Comparison of ENCODE assay signal across 21 cellular contexts in genomic region chr22:23232094-23232905, GRCh38. TPM values are rescaled to one million over a fixed set of nuclear protein-coding genes. Genes with fewer than 3 reads are reported as not detected.
DNase-seq lines count a peak whose midpoint lies in the region; ATAC-seq, FAIRE-seq and TF ChIP-seq lines count a peak whose summit lies in the region.
"Had no signal": no experiment of that assay in that cellular context is flagged by ENCODE, and none has a peak within 500 bp of the region (broad histone marks: within the 10 kb centered on the region; RNA-seq: fewer than 3 reads in every experiment).

No MANE protein-coding gene starts in this region.

- no peak overlapping the region for H3K4ac ChIP-seq in mesendoderm (ENCODE audit: low read depth, low read length)

- H3K9me3 ChIP-seq in BLaER1 (peaks cover 25% of the 10 kb centered on the region), kidney (ENCODE audit: control insufficient read depth in 1 of 2, low read length in 2 of 2) (peaks cover 0 to 4% of the 10 kb centered on the region in 2 donors)
- H3K9me3 ChIP-seq in CD4-positive, alpha-beta T cell (ENCODE audit: control insufficient read depth, low read length), result peaks cover 17% of the 10 kb centered on the region
- H3K9me3 ChIP-seq: psoas muscle had no signal

- peaks cover 40% of the 10 kb centered on the region for H3K79me1 ChIP-seq in mesendoderm (ENCODE audit: low read length)

- DNase-seq in CD4-positive, alpha-beta T cell, result no peak
- no peak for DNase-seq in activated naive CD8-positive, alpha-beta T cell treated with anti-CD3 and anti-CD28 coated beads, Interleukin-2, amount 50 U/mL, for 24 hours
- no peak for DNase-seq in mesendoderm
- DNase-seq in HTR-8/SVneo (ENCODE audit: insufficient read length, low spot score), result no peak
- no peak for DNase-seq in kidney
- DNase-seq: activated CD4-positive, alpha-beta T cell treated with anti-CD3 and anti-CD28 coated beads for 48 hours; activated gamma-delta T cell treated with Interleukin-2 at 50 U/mL for 16 hours; AML-193; gastrocnemius medialis; mesenchymal stem cell; MM.1S; NCI-H1436 treated with DMSO at 0.1 percent for 48 hours; psoas muscle; stimulated activated CD4-positive, alpha-beta T cell treated with anti-CD3 and anti-CD28 coated beads, Interleukin-1b, Interleukin-23, amount 100 ng/mL, for 48 hours; stimulated activated naive CD4-positive, alpha-beta T cell treated with Interleukin-2 at 50 U/mL for 16 hours had no signal

- no peak overlapping the region for H2AK5ac ChIP-seq in mesendoderm (ENCODE audit: low read length)

- peaks cover 73% of the 10 kb centered on the region for H3K4me1 ChIP-seq in BLaER1
- peaks cover 25% of the 10 kb centered on the region for H3K4me1 ChIP-seq in mesendoderm (ENCODE audit: control insufficient read depth, low read depth, low read length)
- H3K4me1 ChIP-seq in kidney (ENCODE audit: control insufficient read depth in 1 of 2, insufficient read depth in 1 of 2, low read depth in 1 of 2, low read length in 2 of 2), result peaks cover 7 to 23% of the 10 kb centered on the region in 2 donors

- CTCF ChIA-PET in CD4-positive, alpha-beta T cell (lab: Charles Lee), result no interaction called here

- H4K20me1 ChIP-seq in BLaER1, result peaks cover 100% of the 10 kb centered on the region

- H3K4me3 ChIP-seq in BLaER1 (no peak overlapping the region), mesendoderm (ENCODE audit: low read length) (no peak overlapping the region), kidney (ENCODE audit: low read length in 2 of 2) (no peak overlapping the region)
- H3K4me3 ChIP-seq: esophagus muscularis mucosa, gastrocnemius medialis, psoas muscle had no signal

- no peaks in the 10 kb centered on the region for H3K27me3 Mint-ChIP-seq in CD4-positive, alpha-beta T cell
- no peaks in the 10 kb centered on the region for H3K27me3 Mint-ChIP-seq in activated naive CD8-positive, alpha-beta T cell treated with anti-CD3 and anti-CD28 coated beads, Interleukin-2, amount 50 U/mL, for 24 hours

- intact Hi-C loops in CD4-positive, alpha-beta T cell (cut with DNase I, micrococcal nuclease), result no loop called here
- intact Hi-C loops in kidney (cut with DNase I), result no loop called here

- peaks cover 4% of the 10 kb centered on the region for H3K9me3 Mint-ChIP-seq in CD4-positive, alpha-beta T cell
- H3K9me3 Mint-ChIP-seq in activated naive CD8-positive, alpha-beta T cell treated with anti-CD3 and anti-CD28 coated beads, Interleukin-2, amount 50 U/mL, for 24 hours, result peaks cover 15% of the 10 kb centered on the region

- H3K56ac ChIP-seq in mesendoderm (ENCODE audit: low read length), result peak overlapping the region; percentile 73

- H3K9ac ChIP-seq in BLaER1, result peak overlapping the region; percentile 30; the same call in 1 of the 2 replicates
- H3K9ac ChIP-seq in mesendoderm (ENCODE audit: low read length), result no peak overlapping the region
- no peak overlapping the region for H3K9ac ChIP-seq in kidney (ENCODE audit: low read length in 2 of 2)

- no peak overlapping the region for H4K8ac ChIP-seq in mesendoderm (ENCODE audit: low read depth, low read length)

- H4K5ac ChIP-seq in mesendoderm (ENCODE audit: low read length), result no peak overlapping the region

- TF ChIP-seq CTCF in CD4-positive, alpha-beta T cell (IDR thresholded peaks at IDR 0.05), result no peak
- no peak for TF ChIP-seq CTCF in kidney (IDR thresholded peaks at IDR 0.05; ENCODE audit: borderline replicate concordance, extremely low read depth, insufficient read depth)

- peak overlapping the region; percentile 13 for H3K18ac ChIP-seq in mesendoderm (ENCODE audit: low read length)

- peak overlapping the region; percentile 20; the same call in 1 of the 2 replicates for H3K27ac ChIP-seq in BLaER1
- no peak overlapping the region for H3K27ac ChIP-seq in CD4-positive, alpha-beta T cell (ENCODE audit: low read depth, low read length)
- no peak overlapping the region for H3K27ac ChIP-seq in mesendoderm (ENCODE audit: low read depth, low read length)
- H3K27ac ChIP-seq in kidney (ENCODE audit: low read depth in 2 of 2, low read length in 2 of 2), result no peak overlapping the region
- H3K27ac ChIP-seq: gastrocnemius medialis, psoas muscle had no signal

- peaks cover 73% of the 10 kb centered on the region for H3K79me2 ChIP-seq in mesendoderm (ENCODE audit: control insufficient read depth, insufficient read depth, low read length)

- H3K27me3 ChIP-seq in BLaER1 (no peaks in the 10 kb centered on the region), mesendoderm (ENCODE audit: insufficient read depth, low read length, poor library complexity) (no peaks in the 10 kb centered on the region)
- H3K27me3 ChIP-seq in CD4-positive, alpha-beta T cell (ENCODE audit: control insufficient read depth, insufficient read depth, low read length), result no peaks in the 10 kb centered on the region
- H3K27me3 ChIP-seq: esophagus muscularis mucosa had no signal

- no peak overlapping the region for H3K23ac ChIP-seq in mesendoderm (ENCODE audit: low read length)

- peaks cover 33% of the 10 kb centered on the region for H3K36me3 Mint-ChIP-seq in CD4-positive, alpha-beta T cell (ENCODE audit: low read depth)
- H3K36me3 Mint-ChIP-seq in activated naive CD8-positive, alpha-beta T cell treated with anti-CD3 and anti-CD28 coated beads, Interleukin-2, amount 50 U/mL, for 24 hours (ENCODE audit: low read depth), result peaks cover 25% of the 10 kb centered on the region

- no peak overlapping the region for H2BK15ac ChIP-seq in mesendoderm (replicated peaks; ENCODE audit: low read depth)

- H3K4me2 ChIP-seq in BLaER1 (peak overlapping the region; percentile 53), mesendoderm (ENCODE audit: low read length) (no peak overlapping the region)

- H3K27ac Mint-ChIP-seq in CD4-positive, alpha-beta T cell, result peak overlapping the region; percentile 83
- peak overlapping the region; percentile 60 for H3K27ac Mint-ChIP-seq in activated naive CD8-positive, alpha-beta T cell treated with anti-CD3 and anti-CD28 coated beads, Interleukin-2, amount 50 U/mL, for 24 hours

- POLR2A ChIA-PET in CD4-positive, alpha-beta T cell (lab: Charles Lee), result no interaction called here

- no peak overlapping the region for H2BK5ac ChIP-seq in mesendoderm (ENCODE audit: low read length)

- H3K36me3 ChIP-seq in BLaER1 (peaks cover 93% of the 10 kb centered on the region), mesendoderm (ENCODE audit: control insufficient read depth, insufficient read depth, low read length) (no peaks in the 10 kb centered on the region), kidney (ENCODE audit: control insufficient read depth in 1 of 2, insufficient read depth in 2 of 2, low read length in 2 of 2) (no peaks in the 10 kb centered on the region)
- H3K36me3 ChIP-seq: esophagus muscularis mucosa, gastrocnemius medialis had no signal

- peaks cover 64% of the 10 kb centered on the region for H3K4me1 Mint-ChIP-seq in CD4-positive, alpha-beta T cell (ENCODE audit: low read depth)
- peaks cover 56% of the 10 kb centered on the region for H3K4me1 Mint-ChIP-seq in activated naive CD8-positive, alpha-beta T cell treated with anti-CD3 and anti-CD28 coated beads, Interleukin-2, amount 50 U/mL, for 24 hours

- no peak for ATAC-seq in CD4-positive, alpha-beta T cell (ENCODE audit: poor library complexity)
- ATAC-seq in activated naive CD8-positive, alpha-beta T cell treated with anti-CD3 and anti-CD28 coated beads, Interleukin-2, amount 50 U/mL, for 24 hours, result no peak
- ATAC-seq in GM21367 (IDR thresholded peaks at IDR 0.05; ENCODE audit: unreplicated experiment) (no peak), HG03354 (IDR thresholded peaks at IDR 0.05; ENCODE audit: poor library complexity, severe bottlenecking, unreplicated experiment) (no peak)
- ATAC-seq: gastrocnemius medialis, psoas muscle had no signal

- FAIRE-seq in HTR-8/SVneo (lab: Jason Lieb, UNC) (no peak), kidney (lab: Jason Lieb, UNC) (no peak)
- FAIRE-seq: astrocyte had no signal

- no CpG with 5 or more reads among the region's 9 CpGs for WGBS in mesendoderm (ENCODE audit: extremely low coverage, insufficient coverage, low lambda C conversion rate)

- no peak overlapping the region for H2BK120ac ChIP-seq in mesendoderm (ENCODE audit: low read depth, low read length)

- H3K4me3 Mint-ChIP-seq in CD4-positive, alpha-beta T cell, result no peak overlapping the region
- H3K4me3 Mint-ChIP-seq in activated naive CD8-positive, alpha-beta T cell treated with anti-CD3 and anti-CD28 coated beads, Interleukin-2, amount 50 U/mL, for 24 hours, result no peak overlapping the region
- H3K4me3 Mint-ChIP-seq: nephron had no signal

RNA-seq across cellular contexts. Expression of gene BCR, which starts 52.0 kb away (rescaled TPM):
- total RNA-seq in CD4-positive, alpha-beta T cell, result 10 to 100 TPM; 60.0 to 64.8 TPM
- 26.5 TPM for polyA plus RNA-seq in mesendoderm (2013, experiment 1 of 2)
- 26.2 TPM for polyA plus RNA-seq in mesendoderm (2013, experiment 2 of 2)
- 97.7 TPM for total RNA-seq in kidney
- 45.0 TPM for polyA plus RNA-seq in kidney (ENCODE audit: insufficient read depth, low read depth, low replicate concordance)
